Comparison of ENCODE assay signal across 8 cellular contexts in the genomic region with DNA sequence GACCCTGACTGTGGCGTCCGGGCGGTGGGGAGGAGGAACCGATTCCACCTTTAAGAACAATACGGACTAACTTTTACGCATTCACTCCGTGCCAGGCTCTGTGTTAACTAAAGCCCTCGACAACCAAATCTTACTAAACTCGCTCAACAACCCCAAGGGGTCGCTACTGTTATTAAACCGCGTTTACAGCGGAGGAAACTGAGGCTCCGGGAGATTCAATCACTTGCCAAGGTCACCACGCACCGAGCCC. TPM values are rescaled to one million over a fixed set of nuclear protein-coding genes. Genes with fewer than 3 reads are reported as not detected.
A peak's percentile ranks its signal among the peaks of the same experiment; 100 is the strongest.
DNase-seq lines count a peak whose midpoint lies in the region; ATAC-seq and TF ChIP-seq lines count a peak whose summit lies in the region.

No MANE protein-coding gene starts in this region.

- H3K36me3 ChIP-seq in OCI-LY7 (ENCODE audit: insufficient read depth, low read length) (peaks cover 49% of the 10 kb centered on the region), esophagus (ENCODE audit: control insufficient read depth in 2 of 2, insufficient read depth in 2 of 2, low read length in 1 of 2) (peaks cover 0 to 13% of the 10 kb centered on the region in 2 donors), psoas muscle (ENCODE audit: insufficient read depth in 1 of 2, low read depth in 1 of 2) (peaks cover 0 to 28% of the 10 kb centered on the region in 2 donors)

- H3K4me1 ChIP-seq in OCI-LY7 (ENCODE audit: insufficient read depth, low read length, poor library complexity, severe bottlenecking) (peaks cover 21% of the 10 kb centered on the region), esophagus (ENCODE audit: control insufficient read depth in 2 of 2, insufficient read depth in 2 of 2, low read length in 1 of 2) (no peaks in the 10 kb centered on the region), psoas muscle (peaks cover 6% of the 10 kb centered on the region)

- no TSS peak for BruUV-seq in OCI-LY7 (replicated peaks; lab: Mats Ljungman, UMichigan)

- H3K79me2 ChIP-seq in OCI-LY7 (ENCODE audit: insufficient read depth, low read depth, low read length), result peaks cover 15% of the 10 kb centered on the region; the same call in 1 of the 2 replicates

- H3K27ac ChIP-seq in OCI-LY7 (ENCODE audit: low read depth, low read length, poor library complexity, severe bottlenecking) (peak overlapping the region; percentile 63), esophagus (ENCODE audit: low read depth in 2 of 2, low read length in 1 of 2) (peak overlapping the region; percentile 79 to 82), psoas muscle (peak overlapping the region; percentile 89)

- POLR2A ChIA-PET in OCI-LY7 (lab: Charles Lee), result no interaction called here

- no peak overlapping the region for H2AFZ ChIP-seq in OCI-LY7 (ENCODE audit: low read length)

- no peaks in the 10 kb centered on the region for H3K27me3 ChIP-seq in esophagus (ENCODE audit: control insufficient read depth in 1 of 2, insufficient read depth in 2 of 2, low read length in 2 of 2)
- no peaks in the 10 kb centered on the region for H3K27me3 ChIP-seq in psoas muscle (ENCODE audit: insufficient read depth in 3 of 3, low read length in 2 of 3)

- peak overlapping the region; percentile 87 for H3K4me3 ChIP-seq in OCI-LY7 (ENCODE audit: low read depth, low read length, poor library complexity, severe bottlenecking)
- peak overlapping the region; percentile 67 to 74 for H3K4me3 ChIP-seq in esophagus (ENCODE audit: low read depth in 1 of 2, low read length in 2 of 2)
- H3K4me3 ChIP-seq in psoas muscle, result peak overlapping the region; percentile 89

- ATAC-seq in psoas muscle, result no peak
- no peak for ATAC-seq in HG02610 (IDR thresholded peaks at IDR 0.05; ENCODE audit: unreplicated experiment)
- ATAC-seq in GM18873 (IDR thresholded peaks at IDR 0.05; ENCODE audit: low FRiP score, unreplicated experiment), result no peak

- CTCF ChIA-PET in OCI-LY7 (lab: Charles Lee; ENCODE audit: unreplicated experiment), result no interaction called here

- 0 out of 2 replicates have a peak, but pooled peaks have one; percentile 8 for TF ChIP-seq CTCF in GM12874 (IDR thresholded peaks at IDR 0.05; ENCODE audit: insufficient read depth, low read depth, low read length)
- peak; percentile 76 for TF ChIP-seq CTCF in OCI-LY7 (conservative IDR thresholded peaks at IDR 0.05; ENCODE audit: low read length)
- TF ChIP-seq CTCF in psoas muscle (IDR thresholded peaks at IDR 0.05), result no peak

- WGBS in esophagus, 2 donors, result 7 to 17% methylated on average over 16 of the region's 16 CpGs
- 15 to 23% (median 17%) methylated on average over 16 of the region's 16 CpGs for WGBS in psoas muscle, 3 donors

- peak overlapping the region; percentile 82 for H3K4me2 ChIP-seq in OCI-LY7 (ENCODE audit: low read length)

- peak; percentile 80 for DNase-seq in OCI-LY7 (ENCODE audit: low spot score)
- DNase-seq in psoas muscle, result no peak
- no peak for DNase-seq in UCSD-AML1 (lab: John Stamatoyannopoulos, UW; ENCODE audit: unreplicated experiment)
- no peak for DNase-seq in NCI-H446 treated with DMSO at 0.1 percent for 48 hours (lab: John Stamatoyannopoulos, UW)

- intact Hi-C loops in OCI-LY7 (cut with micrococcal nuclease; ENCODE audit: unreplicated experiment) (loop anchor here (1.0 kb wide), 1 partner anchor 16 kb away; no protein-coding TSS in a partner anchor), psoas muscle (cut with DNase I) (no loop called here)

- peaks cover 9% of the 10 kb centered on the region for H3K9me3 ChIP-seq in OCI-LY7 (ENCODE audit: low read length)
- peaks cover 0 to 5% of the 10 kb centered on the region in 2 donors for H3K9me3 ChIP-seq in esophagus (ENCODE audit: control insufficient read depth in 2 of 2, insufficient read depth in 1 of 2, low read depth in 1 of 2, low read length in 1 of 2)
- peaks cover 10% of the 10 kb centered on the region for H3K9me3 ChIP-seq in psoas muscle

- peaks cover 9% of the 10 kb centered on the region; the same call in 1 of the 2 replicates for H4K20me1 ChIP-seq in OCI-LY7 (ENCODE audit: insufficient read depth, low read length)

- no peaks in the 10 kb centered on the region for H3K9me2 ChIP-seq in OCI-LY7 (ENCODE audit: insufficient read depth, low read length)

RNA-seq across cellular contexts. Expression of gene SAMD1, which starts 1.2 kb away (rescaled TPM):
- total RNA-seq in OCI-LY7 (2014; rRNA removed; shearing (Covaris generic)), result 116 and 128 TPM in 2 replicates
- 124 and 128 TPM in 2 replicates for total RNA-seq in OCI-LY7 (2022)
- 10 to 100 TPM; 27.6 to 28.4 TPM for polyA plus RNA-seq in esophagus
- total RNA-seq in psoas muscle, result 10 to 100 TPM; 27.3 to 54.4 (median 39.6) TPM
- polyA plus RNA-seq in psoas muscle, result 10 to 100 TPM; 39.9 to 99.9 (median 60.4) TPM

RNA-seq across cellular contexts. Expression of gene C19orf67, which starts 3.8 kb away (rescaled TPM):
- 1.0 and 2.6 TPM in 2 replicates for total RNA-seq in OCI-LY7 (2014; rRNA removed; shearing (Covaris generic))
- total RNA-seq in OCI-LY7 (2022) (0.55 and 1.4 TPM in 2 replicates), psoas muscle (not detected)
- polyA plus RNA-seq in esophagus (not detected), psoas muscle (not detected)

RNA-seq across cellular contexts. Expression of gene MISP3, which starts 16.8 kb away (rescaled TPM):
- 3.3 and 6.4 TPM in 2 replicates for total RNA-seq in OCI-LY7 (2014; rRNA removed; shearing (Covaris generic))
- total RNA-seq in OCI-LY7 (2022) (3.9 TPM in 2 replicates), psoas muscle (1 to 10 TPM; 2.0 to 6.3 (median 2.9) TPM)
- polyA plus RNA-seq in esophagus (1 to 10 TPM; 3.1 to 7.1 TPM), psoas muscle (10 to 100 TPM in 1 of 3 donors, 1 to 10 TPM in 2; 1.8 to 15.4 (median 2.1) TPM)

RNA-seq across cellular contexts. Expression of gene PALM3, which starts 27.5 kb away (rescaled TPM):
- 0.09 TPM in 1 of 2 replicates, not detected in the other for total RNA-seq in OCI-LY7 (2014; rRNA removed; shearing (Covaris generic))
- total RNA-seq in OCI-LY7 (2022) (not detected in 2 replicates), psoas muscle (not detected)
- polyA plus RNA-seq in esophagus (under 1 TPM; 0.08 to 0.45 TPM), psoas muscle (under 1 TPM in 2 of 3 donors, not detected in 1; 0.04 to 0.05 TPM)

RNA-seq across cellular contexts. Expression of gene PRKACA, which starts 28.2 kb away (rescaled TPM):
- 18.0 and 21.1 TPM in 2 replicates for total RNA-seq in OCI-LY7 (2014; rRNA removed; shearing (Covaris generic))
- total RNA-seq in OCI-LY7 (2022), result 62.0 and 63.7 TPM in 2 replicates
- polyA plus RNA-seq in esophagus, result 10 to 100 TPM; 31.2 to 32.2 TPM
- 100 to 1,000 TPM; 209 to 509 (median 312) TPM for total RNA-seq in psoas muscle
- polyA plus RNA-seq in psoas muscle, result 100 to 1,000 TPM in 2 of 3 donors, 10 to 100 TPM in 1; 99.3 to 208 (median 135) TPM
